In the genomic region with DNA sequence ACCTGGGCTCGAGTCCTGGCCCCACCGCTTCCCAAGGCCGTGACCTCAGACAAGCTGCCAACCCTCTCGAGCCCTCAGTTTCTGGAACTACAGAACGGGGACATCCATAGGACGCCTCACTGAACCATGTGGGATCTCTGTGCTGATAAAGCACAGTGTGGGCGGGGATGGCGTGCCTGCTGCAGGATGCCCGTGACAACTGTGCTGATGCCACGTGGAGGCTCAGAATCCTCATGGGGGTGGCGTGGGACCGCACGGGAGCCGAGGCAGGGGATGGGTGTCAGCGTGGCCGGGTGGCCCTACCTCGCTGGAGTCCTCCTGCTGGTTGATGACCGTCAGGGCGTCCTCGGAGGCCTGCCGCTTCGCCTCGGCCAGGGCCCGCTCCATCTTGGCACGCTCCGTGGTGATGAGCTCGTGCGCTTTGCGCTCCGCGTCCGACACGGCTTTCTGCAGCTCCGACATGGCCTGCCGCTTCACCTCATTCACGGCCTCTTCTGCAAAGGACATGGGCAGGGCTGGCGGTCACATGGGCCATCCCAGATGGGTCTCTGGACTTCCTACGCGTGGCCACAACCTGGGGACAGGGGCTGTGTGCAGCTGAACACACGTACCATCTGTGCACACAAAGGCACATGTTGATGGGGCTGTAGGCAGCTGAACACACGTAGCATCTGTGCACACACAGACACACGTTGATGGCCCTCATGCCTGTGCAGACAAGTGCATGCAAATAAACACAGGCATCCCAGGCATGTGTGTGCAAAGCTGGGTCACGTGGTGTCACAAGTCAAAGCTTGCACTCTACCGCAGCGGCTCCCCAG, we compare ENCODE assay signal across 25 cellular contexts. TPM values are rescaled to one million over a fixed set of nuclear protein-coding genes. Genes with fewer than 3 reads are reported as not detected.
"Had no signal": no experiment of that assay in that cellular context is flagged by ENCODE, and none has a peak within 500 bp of the region (broad histone marks: within the 10 kb centered on the region; RNA-seq: fewer than 3 reads in every experiment).

No MANE protein-coding gene starts in this region.

- H3K9me3 ChIP-seq: left ventricle myocardium inferior, mucosa of descending colon, tibial artery had no signal

- H3K4me2 ChIP-seq: hepatocyte had no signal

- H3K4me1 Mint-ChIP-seq: activated T-helper 17 cell treated with anti-CD3 and anti-CD28 coated beads, Interleukin-2, amount 50 U/mL, for 72 hours had no signal

- H3K27me3 ChIP-seq: hepatocyte had no signal

- H3K27me3 Mint-ChIP-seq: activated T-helper 17 cell treated with anti-CD3 and anti-CD28 coated beads, Interleukin-2, amount 50 U/mL, for 72 hours; dendritic cell treated with granulocyte-macrophage colony-stimulating factor and Interleukin-4, amounts not matched to agents 40 ng/mL and 50 ng/mL, for 4 days; memory B cell; naive thymus-derived CD4-positive, alpha-beta T cell; stimulated activated memory B cell treated with anti-CD40 and anti-IgM and Interleukin-4, amounts not matched to agents 10 μg/mL and 1 μg/mL and 100 μg/mL, for 72 hours had no signal

- H3K27ac Mint-ChIP-seq: activated T-helper 17 cell treated with anti-CD3 and anti-CD28 coated beads, Interleukin-2, amount 50 U/mL, for 72 hours; dendritic cell treated with granulocyte-macrophage colony-stimulating factor and Interleukin-4, amounts not matched to agents 40 ng/mL and 50 ng/mL, for 4 days; effector memory CD8-positive, alpha-beta T cell; naive thymus-derived CD4-positive, alpha-beta T cell had no signal

- H3K4me3 Mint-ChIP-seq: activated T-helper 17 cell treated with anti-CD3 and anti-CD28 coated beads, Interleukin-2, amount 50 U/mL, for 72 hours; dendritic cell treated with granulocyte-macrophage colony-stimulating factor and Interleukin-4, amounts not matched to agents 40 ng/mL and 50 ng/mL, for 4 days; effector memory CD8-positive, alpha-beta T cell; memory B cell; naive thymus-derived CD4-positive, alpha-beta T cell; stimulated activated memory B cell treated with anti-CD40 and anti-IgM and Interleukin-4, amounts not matched to agents 10 μg/mL and 1 μg/mL and 100 μg/mL, for 72 hours had no signal

- H3K9me3 Mint-ChIP-seq: activated T-helper 17 cell treated with anti-CD3 and anti-CD28 coated beads, Interleukin-2, amount 50 U/mL, for 72 hours; effector memory CD8-positive, alpha-beta T cell; memory B cell; stimulated activated memory B cell treated with anti-CD40 and anti-IgM and Interleukin-4, amounts not matched to agents 10 μg/mL and 1 μg/mL and 100 μg/mL, for 72 hours had no signal

- H3K36me3 ChIP-seq: brain microvascular endothelial cell had no signal

- H3K27ac ChIP-seq: brain microvascular endothelial cell, hepatocyte, left ventricle myocardium inferior, parathyroid adenoma, tibial artery had no signal

- H3K36me3 Mint-ChIP-seq: naive thymus-derived CD4-positive, alpha-beta T cell had no signal

- H2AFZ ChIP-seq: hepatocyte, parathyroid adenoma had no signal

- ATAC-seq: activated T-helper 17 cell treated with anti-CD3 and anti-CD28 coated beads, Interleukin-2, amount 50 U/mL, for 72 hours; effector memory CD8-positive, alpha-beta T cell; mucosa of descending colon; naive thymus-derived CD4-positive, alpha-beta T cell; stimulated activated memory B cell treated with anti-CD40 and anti-IgM and Interleukin-4, amounts not matched to agents 10 μg/mL and 1 μg/mL and 100 μg/mL, for 72 hours had no signal

- H3K4me1 ChIP-seq: parathyroid adenoma had no signal

- H3K9ac ChIP-seq: parathyroid adenoma had no signal

- H3K4me3 ChIP-seq: hepatocyte, left ventricle myocardium inferior, mucosa of descending colon, tibial artery had no signal

- H3K79me2 ChIP-seq: hepatocyte, parathyroid adenoma had no signal

- DNase-seq: activated CD4-positive, CD25-positive, alpha-beta regulatory T cell treated with anti-CD3 and anti-CD28 coated beads, Interleukin-2, amount 50 U/mL, for 72 hours; activated naive CD4-positive, alpha-beta T cell treated with Interleukin-2 at 50 U/mL for 16 hours; activated T-cell treated with anti-CD3 and anti-CD28 coated beads for 4 hours; anterior cingulate cortex; brain microvascular endothelial cell; cerebellar nuclear complex; effector memory CD8-positive, alpha-beta T cell; erythroblast; left ventricle myocardium inferior; mucosa of descending colon; naive thymus-derived CD4-positive, alpha-beta T cell; retina; stimulated activated CD4-positive, alpha-beta T cell treated with anti-CD3 and anti-CD28 coated beads, Interleukin-2, amount 100 ng/mL, for 48 hours; T-helper 1 cell; T1000; tibial artery had no signal

RNA-seq across cellular contexts. Expression of gene PABPN1L, which starts 12.7 kb away (rescaled TPM):
- total RNA-seq: activated T-helper 17 cell treated with anti-CD3 and anti-CD28 coated beads, Interleukin-2, amount 50 U/mL, for 72 hours; hepatocyte; kidney epithelial cell; left ventricle myocardium inferior; mucosa of descending colon; naive thymus-derived CD4-positive, alpha-beta T cell; skeletal muscle tissue; subcutaneous adipose tissue had no signal
- polyA plus RNA-seq: hepatocyte; naive thymus-derived CD4-positive, alpha-beta T cell had no signal
